1 cellular context compared by ENCODE assay signal in the genomic region with DNA sequence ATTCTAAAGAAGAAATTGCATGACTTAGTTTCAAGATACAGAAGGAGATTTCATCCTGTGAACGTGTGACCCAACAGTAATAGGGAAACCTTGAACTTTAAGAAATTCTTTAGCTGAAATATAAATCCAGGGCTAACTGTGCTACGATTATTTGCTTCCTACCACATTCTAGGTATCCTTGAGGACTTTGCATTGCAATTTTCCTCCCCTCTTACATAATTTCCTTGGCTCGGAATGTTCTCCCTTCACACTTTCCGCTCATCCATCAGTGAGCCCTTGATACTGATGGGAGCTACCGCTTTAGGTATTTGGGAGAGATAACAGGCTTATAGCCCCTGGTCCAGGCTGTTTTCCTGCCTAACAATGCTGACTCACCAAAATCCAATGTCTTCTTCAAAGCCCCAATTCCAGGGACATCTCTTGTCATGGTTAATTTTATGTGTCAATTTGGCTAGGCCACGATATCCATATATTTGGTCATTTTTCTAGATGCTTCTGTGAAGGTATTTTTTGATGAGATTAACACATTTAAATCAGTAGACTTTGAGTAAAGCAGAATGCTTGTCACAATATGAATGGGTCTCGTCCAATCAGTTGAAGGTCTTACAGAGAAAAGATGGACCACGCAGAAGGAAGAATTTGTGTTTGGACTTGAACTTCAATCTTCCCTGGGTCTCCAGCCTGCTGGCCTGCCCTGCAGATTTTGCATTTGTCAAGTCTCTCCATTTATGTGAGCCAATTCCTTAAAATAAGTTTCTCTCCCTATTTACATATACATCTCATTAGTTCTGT.
TF ChIP-seq lines count a peak whose summit lies in the region.

No MANE protein-coding gene starts in this region.

TF ChIP-seq in K562, 482 proteins besides CTCF, POLR2A, EP300 and RAD21 (continued from another document):
- TF ChIP-seq, protein P1, sequence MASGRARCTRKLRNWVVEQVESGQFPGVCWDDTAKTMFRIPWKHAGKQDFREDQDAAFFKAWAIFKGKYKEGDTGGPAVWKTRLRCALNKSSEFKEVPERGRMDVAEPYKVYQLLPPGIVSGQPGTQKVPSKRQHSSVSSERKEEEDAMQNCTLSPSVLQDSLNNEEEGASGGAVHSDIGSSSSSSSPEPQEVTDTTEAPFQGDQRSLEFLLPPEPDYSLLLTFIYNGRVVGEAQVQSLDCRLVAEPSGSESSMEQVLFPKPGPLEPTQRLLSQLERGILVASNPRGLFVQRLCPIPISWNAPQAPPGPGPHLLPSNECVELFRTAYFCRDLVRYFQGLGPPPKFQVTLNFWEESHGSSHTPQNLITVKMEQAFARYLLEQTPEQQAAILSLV (tag; IDR thresholded peaks at IDR 0.05), result no peak
- TF ChIP-seq ZNF134 (CRISPR knock-in tag; conservative IDR thresholded peaks at IDR 0.05) (peak; percentile 80), MAFF (IDR thresholded peaks at IDR 0.05; ENCODE audit: low read length) (peak; percentile 58), ZNF12 (CRISPR knock-in tag; IDR thresholded peaks at IDR 0.05) (no peak), SUPT5H (IDR thresholded peaks at IDR 0.05) (no peak)
- TF ChIP-seq, protein P2, sequence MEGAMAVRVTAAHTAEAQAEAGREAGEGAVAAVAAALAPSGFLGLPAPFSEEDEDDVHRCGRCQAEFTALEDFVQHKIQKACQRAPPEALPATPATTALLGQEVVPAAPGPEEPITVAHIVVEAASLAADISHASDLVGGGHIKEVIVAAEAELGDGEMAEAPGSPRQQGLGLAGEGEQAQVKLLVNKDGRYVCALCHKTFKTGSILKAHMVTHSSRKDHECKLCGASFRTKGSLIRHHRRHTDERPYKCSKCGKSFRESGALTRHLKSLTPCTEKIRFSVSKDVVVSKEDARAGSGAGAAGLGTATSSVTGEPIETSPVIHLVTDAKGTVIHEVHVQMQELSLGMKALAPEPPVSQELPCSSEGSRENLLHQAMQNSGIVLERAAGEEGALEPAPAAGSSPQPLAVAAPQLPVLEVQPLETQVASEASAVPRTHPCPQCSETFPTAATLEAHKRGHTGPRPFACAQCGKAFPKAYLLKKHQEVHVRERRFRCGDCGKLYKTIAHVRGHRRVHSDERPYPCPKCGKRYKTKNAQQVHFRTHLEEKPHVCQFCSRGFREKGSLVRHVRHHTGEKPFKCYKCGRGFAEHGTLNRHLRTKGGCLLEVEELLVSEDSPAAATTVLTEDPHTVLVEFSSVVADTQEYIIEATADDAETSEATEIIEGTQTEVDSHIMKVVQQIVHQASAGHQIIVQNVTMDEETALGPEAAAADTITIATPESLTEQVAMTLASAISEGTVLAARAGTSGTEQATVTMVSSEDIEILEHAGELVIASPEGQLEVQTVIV (CRISPR knock-in tag; IDR thresholded peaks at IDR 0.05; ENCODE audit: borderline replicate concordance), result no peak
- TF ChIP-seq, protein P3, sequence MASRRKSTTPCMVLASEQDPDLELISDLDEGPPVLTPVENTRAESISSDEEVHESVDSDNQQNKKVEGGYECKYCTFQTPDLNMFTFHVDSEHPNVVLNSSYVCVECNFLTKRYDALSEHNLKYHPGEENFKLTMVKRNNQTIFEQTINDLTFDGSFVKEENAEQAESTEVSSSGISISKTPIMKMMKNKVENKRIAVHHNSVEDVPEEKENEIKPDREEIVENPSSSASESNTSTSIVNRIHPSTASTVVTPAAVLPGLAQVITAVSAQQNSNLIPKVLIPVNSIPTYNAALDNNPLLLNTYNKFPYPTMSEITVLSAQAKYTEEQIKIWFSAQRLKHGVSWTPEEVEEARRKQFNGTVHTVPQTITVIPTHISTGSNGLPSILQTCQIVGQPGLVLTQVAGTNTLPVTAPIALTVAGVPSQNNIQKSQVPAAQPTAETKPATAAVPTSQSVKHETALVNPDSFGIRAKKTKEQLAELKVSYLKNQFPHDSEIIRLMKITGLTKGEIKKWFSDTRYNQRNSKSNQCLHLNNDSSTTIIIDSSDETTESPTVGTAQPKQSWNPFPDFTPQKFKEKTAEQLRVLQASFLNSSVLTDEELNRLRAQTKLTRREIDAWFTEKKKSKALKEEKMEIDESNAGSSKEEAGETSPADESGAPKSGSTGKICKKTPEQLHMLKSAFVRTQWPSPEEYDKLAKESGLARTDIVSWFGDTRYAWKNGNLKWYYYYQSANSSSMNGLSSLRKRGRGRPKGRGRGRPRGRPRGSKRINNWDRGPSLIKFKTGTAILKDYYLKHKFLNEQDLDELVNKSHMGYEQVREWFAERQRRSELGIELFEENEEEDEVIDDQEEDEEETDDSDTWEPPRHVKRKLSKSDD (conservative IDR thresholded peaks at IDR 0.05; ENCODE audit: low read length), result no peak
TF ChIP-seq in K562: peak in this region for 6.
